In genomic region chr5:58905944-58906343, GRCh38 we compare ENCODE assay signal across 22 cellular contexts.
"Had no signal": no experiment of that assay in that cellular context is flagged by ENCODE, and none has a peak within 500 bp of the region (broad histone marks: within the 10 kb centered on the region; RNA-seq: fewer than 3 reads in every experiment).

No MANE protein-coding gene starts in this region.

- H3K36me3 ChIP-seq: MG63, SJSA1 had no signal

- H3K4me3 ChIP-seq: MG63, SJSA1, SK-N-MC had no signal

- H3K27ac ChIP-seq: HL-60, SJSA1, SK-N-MC had no signal

- H3K27me3 ChIP-seq: MG63, SJSA1 had no signal

- H3K9me3 ChIP-seq: MG63, SJSA1 had no signal

- H3K4me1 ChIP-seq: SJSA1 had no signal

- DNase-seq: KBM-7, MG63, NCI-H1092, NCI-H1105 treated with DMSO at 0.1 percent for 48 hours, NCI-H1417 treated with DMSO at 0.1 percent for 48 hours, NCI-H146, NCI-H1694 treated with DMSO at 0.1 percent for 48 hours, NCI-H1930, NCI-H2081, NCI-H2107, NCI-H2227 treated with DMSO at 0.1 percent for 48 hours, NCI-H510A, NCI-H524 treated with DMSO at 0.1 percent for 48 hours, NCI-H69, NCI-H774, Right ventricle myocardium superior, RPMI8226, SIG-M5, SW 1271 had no signal
